Comparison of ENCODE assay signal across 8 cellular contexts in genomic region chr6:143609972-143610371, GRCh38.
"Had no signal": no experiment of that assay in that cellular context is flagged by ENCODE, and none has a peak within 500 bp of the region (broad histone marks: within the 10 kb centered on the region; RNA-seq: fewer than 3 reads in every experiment).

No MANE protein-coding gene starts in this region.

- FAIRE-seq: G401.6, GM12878, GM12891, GM12892, GM18507, GM19239 had no signal

- DNase-seq: GDM1, GF-D8 had no signal

- ATAC-seq: GM12878 had no signal

- H3K4me3 ChIP-seq: GM12878 had no signal
